ENCODE assay signal across 8 cellular contexts in the genomic region with DNA sequence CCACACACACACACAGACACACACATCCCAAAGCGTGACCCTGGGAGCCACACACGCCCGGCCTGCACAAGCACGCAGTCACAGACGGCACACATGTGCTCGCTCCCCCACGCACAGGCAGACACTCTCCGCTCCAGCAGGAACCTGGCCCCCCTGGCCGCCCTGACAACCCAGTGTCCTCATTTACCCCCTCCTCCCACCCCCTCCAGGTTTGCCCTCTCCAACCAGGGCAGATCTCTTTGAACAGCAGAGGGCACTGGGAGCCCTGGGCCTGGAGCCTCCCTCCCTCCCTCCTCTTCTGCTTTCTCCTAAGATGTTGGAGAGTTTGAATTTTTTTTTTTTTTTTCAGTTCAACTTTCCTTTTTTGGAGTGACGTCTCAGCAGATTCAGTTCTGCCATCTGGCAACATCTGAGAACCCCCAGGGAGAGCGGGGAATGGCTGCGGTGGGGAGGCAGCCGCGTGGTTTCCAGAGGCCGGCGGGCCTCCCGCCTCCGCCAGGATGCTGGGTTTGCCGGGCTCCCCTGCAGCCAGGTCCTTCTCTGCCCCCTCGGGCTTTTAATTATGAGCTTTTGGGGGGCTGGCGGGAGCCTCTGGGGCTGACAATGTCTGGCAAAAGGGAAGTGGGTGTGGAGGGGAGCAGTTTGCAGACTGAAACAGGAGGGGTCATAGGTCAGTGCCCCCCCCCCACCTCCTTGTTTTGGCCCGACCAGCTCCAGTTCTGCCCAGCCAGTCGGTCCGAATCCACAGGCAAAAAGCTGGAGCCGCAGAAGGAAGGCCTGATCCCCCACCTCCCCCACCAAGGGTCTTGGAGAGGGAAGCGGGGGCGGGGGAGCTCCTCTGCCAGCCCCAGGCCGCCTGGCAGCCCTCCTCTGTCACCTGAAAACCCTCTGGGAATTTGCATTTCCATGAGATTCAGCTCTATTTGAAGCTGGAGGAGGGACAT. TPM values are rescaled to one million over a fixed set of nuclear protein-coding genes. Genes with fewer than 3 reads are reported as not detected.
DNase-seq lines count a peak whose midpoint lies in the region; ATAC-seq and TF ChIP-seq lines count a peak whose summit lies in the region.

No MANE protein-coding gene starts in this region.

- 6 to 43% (median 33%) methylated on average over 13 to 28 of the region's 28 CpGs for WGBS in heart left ventricle, 4 donors
- 11 to 19% (median 17%) methylated on average over 28 of the region's 28 CpGs for WGBS in ovary, 3 donors

- no peaks in the 10 kb centered on the region for H3K27me3 Mint-ChIP-seq in CD8-positive, alpha-beta T cell (ENCODE audit: low read depth)
- H3K27me3 Mint-ChIP-seq in activated naive CD8-positive, alpha-beta T cell treated with anti-CD3 and anti-CD28 coated beads, Interleukin-2, amount 50 U/mL, for 24 hours = no peaks in the 10 kb centered on the region

- no peak overlapping the region for H3K4me3 ChIP-seq in CD8-positive, alpha-beta T cell (ENCODE audit: low read depth, low read length)
- H3K4me3 ChIP-seq in heart left ventricle (peak overlapping the region in 7 of 12 donors; percentile 24 to 52 (median 47)), ovary (no peak overlapping the region)

- TF ChIP-seq POLR2A in heart left ventricle (IDR thresholded peaks at IDR 0.05) = no peak
- no peak for TF ChIP-seq POLR2A in ovary (IDR thresholded peaks at IDR 0.05)

- intact Hi-C loops in CD8-positive, alpha-beta T cell (cut with DNase I, micrococcal nuclease) = loop anchor here (5.0 to 10.0 kb wide), 4 partner anchors 199 to 856 kb away; a partner anchor contains a TSS
- intact Hi-C loops in heart left ventricle (cut with DNase I) = loop anchor here (1.0 to 10.0 kb wide), 15 partner anchors 51 to 534 kb away; no protein-coding TSS in a partner anchor
- intact Hi-C loops in ovary (cut with DNase I) = loop anchor here (2.0 to 10.0 kb wide), 12 partner anchors 54 to 214 kb away; no protein-coding TSS in a partner anchor

- no peak overlapping the region for H3K27ac ChIP-seq in CD8-positive, alpha-beta T cell (ENCODE audit: low read depth, low read length)
- peak overlapping the region; percentile 66 to 99 (median 92) for H3K27ac ChIP-seq in heart left ventricle
- peak overlapping the region; percentile 73 to 83 for H3K27ac ChIP-seq in ovary

- CTCF ChIA-PET in CD8-positive, alpha-beta T cell (lab: Charles Lee) = no interaction called here

- no peak overlapping the region for H3K27ac Mint-ChIP-seq in CD8-positive, alpha-beta T cell
- peak overlapping the region; percentile 83 for H3K27ac Mint-ChIP-seq in activated naive CD8-positive, alpha-beta T cell treated with anti-CD3 and anti-CD28 coated beads, Interleukin-2, amount 50 U/mL, for 24 hours

- H3K9me3 Mint-ChIP-seq in CD8-positive, alpha-beta T cell = no peaks in the 10 kb centered on the region
- no peaks in the 10 kb centered on the region for H3K9me3 Mint-ChIP-seq in activated naive CD8-positive, alpha-beta T cell treated with anti-CD3 and anti-CD28 coated beads, Interleukin-2, amount 50 U/mL, for 24 hours

- ATAC-seq in CD8-positive, alpha-beta T cell = no peak
- peak; percentile 8 for ATAC-seq in activated naive CD8-positive, alpha-beta T cell treated with anti-CD3 and anti-CD28 coated beads, Interleukin-2, amount 50 U/mL, for 24 hours
- ATAC-seq in heart left ventricle (peak; percentile 39 to 63 (median 47)), HG02588 (IDR thresholded peaks at IDR 0.05; ENCODE audit: unreplicated experiment) (no peak)

- H3K4me1 ChIP-seq in CD8-positive, alpha-beta T cell (ENCODE audit: insufficient read depth, low read length) = peaks cover 30% of the 10 kb centered on the region
- H3K4me1 ChIP-seq in heart left ventricle (peaks cover 0 to 45% (median 36%) of the 10 kb centered on the region in 12 donors), ovary (ENCODE audit: insufficient read depth) (peaks cover 16% of the 10 kb centered on the region)

- peak overlapping the region; percentile 85 for H3K4me3 Mint-ChIP-seq in CD8-positive, alpha-beta T cell
- peak overlapping the region; percentile 77 for H3K4me3 Mint-ChIP-seq in activated naive CD8-positive, alpha-beta T cell treated with anti-CD3 and anti-CD28 coated beads, Interleukin-2, amount 50 U/mL, for 24 hours

- H3K27me3 ChIP-seq in CD8-positive, alpha-beta T cell (ENCODE audit: insufficient read depth, low read length) = no peaks in the 10 kb centered on the region
- H3K27me3 ChIP-seq in heart left ventricle = no peaks in the 10 kb centered on the region
- H3K27me3 ChIP-seq in ovary = no peaks in the 10 kb centered on the region

- peaks cover 22% of the 10 kb centered on the region for H3K4me1 Mint-ChIP-seq in CD8-positive, alpha-beta T cell (ENCODE audit: low read depth)
- H3K4me1 Mint-ChIP-seq in activated naive CD8-positive, alpha-beta T cell treated with anti-CD3 and anti-CD28 coated beads, Interleukin-2, amount 50 U/mL, for 24 hours = peaks cover 25% of the 10 kb centered on the region

- H3K9me3 ChIP-seq in CD8-positive, alpha-beta T cell (ENCODE audit: low read length) = no peaks in the 10 kb centered on the region
- no peaks in the 10 kb centered on the region for H3K9me3 ChIP-seq in heart left ventricle
- no peaks in the 10 kb centered on the region for H3K9me3 ChIP-seq in ovary

- peak; percentile 11 for TF ChIP-seq EP300 in ovary (IDR thresholded peaks at IDR 0.05)

- no peak for DNase-seq in CD8-positive, alpha-beta T cell
- DNase-seq in GM19240 (ENCODE audit: insufficient read length, low spot score) = peak; percentile 67
- DNase-seq in NCI-H2171 treated with DMSO at 0.1 percent for 48 hours (lab: John Stamatoyannopoulos, UW) = peak; percentile 97
- DNase-seq in activated naive CD8-positive, alpha-beta T cell treated with anti-CD3 and anti-CD28 coated beads, Interleukin-2, amount 50 U/mL, for 24 hours = peak; percentile 54
- DNase-seq in heart left ventricle = peak; percentile 83 to 88 (median 87)
- peak; percentile 82 to 85 (median 84) for DNase-seq in ovary
- DNase-seq in NCI-H345 treated with DMSO at 0.1 percent for 48 hours (lab: John Stamatoyannopoulos, UW; ENCODE audit: unreplicated experiment) = no peak

- no peaks in the 10 kb centered on the region for H3K36me3 ChIP-seq in CD8-positive, alpha-beta T cell (ENCODE audit: insufficient read depth, low read length)
- peaks cover 0 to 2% (median 0%) of the 10 kb centered on the region in 9 donors for H3K36me3 ChIP-seq in heart left ventricle
- H3K36me3 ChIP-seq in ovary = no peaks in the 10 kb centered on the region

- POLR2A ChIA-PET in CD8-positive, alpha-beta T cell (lab: Charles Lee) = no interaction called here

- H3K36me3 Mint-ChIP-seq in CD8-positive, alpha-beta T cell = peaks cover 2% of the 10 kb centered on the region
- no peaks in the 10 kb centered on the region for H3K36me3 Mint-ChIP-seq in activated naive CD8-positive, alpha-beta T cell treated with anti-CD3 and anti-CD28 coated beads, Interleukin-2, amount 50 U/mL, for 24 hours (ENCODE audit: low read depth)

- TF ChIP-seq CTCF in CD8-positive, alpha-beta T cell (IDR thresholded peaks at IDR 0.05) = no peak
- TF ChIP-seq CTCF in heart left ventricle (IDR thresholded peaks at IDR 0.05) (peak in 10 of 12 donors; percentile 15 to 51 (median 36)), ovary (IDR thresholded peaks at IDR 0.05) (no peak)

RNA-seq across cellular contexts. Expression of a gene that starts 1.3 kb away (rescaled TPM):
- total RNA-seq in CD8-positive, alpha-beta T cell = 10 to 100 TPM; 96.5 to 97.8 TPM
- total RNA-seq in heart left ventricle (100 to 1,000 TPM in 8 of 9 donors, 10 to 100 TPM in 1; 66.9 to 184 (median 132) TPM), ovary (100 to 1,000 TPM in 6 of 7 donors, 10 to 100 TPM in 1; 89.5 to 376 (median 270) TPM)
- polyA plus RNA-seq in heart left ventricle (10 to 100 TPM; 62.1 to 67.0 TPM), ovary (100 to 1,000 TPM in 1 of 2 donors, 10 to 100 TPM in 1; 18.2 to 107 TPM)

Comparison
In these comparisons a context has a peak if more than half of its experiments do, and no peak if none do; other contexts are left out.
1. ATAC-seq: peak in activated naive CD8-positive, alpha-beta T cell treated with anti-CD3 and anti-CD28 coated beads, Interleukin-2, amount 50 U/mL, for 24 hours (single experiment) and heart left ventricle (4 of 4); none in CD8-positive, alpha-beta T cell (single experiment) and HG02588 (single experiment).
2. DNase-seq: peak in GM19240 (single experiment), NCI-H2171 treated with DMSO at 0.1 percent for 48 hours (single experiment), activated naive CD8-positive, alpha-beta T cell treated with anti-CD3 and anti-CD28 coated beads, Interleukin-2, amount 50 U/mL, for 24 hours (single experiment), heart left ventricle (5 of 5) and ovary (5 of 5); none in CD8-positive, alpha-beta T cell (0 of 7) and NCI-H345 treated with DMSO at 0.1 percent for 48 hours (single experiment).
3. H3K4me3 ChIP-seq: peak in heart left ventricle (7 of 12); none in CD8-positive, alpha-beta T cell (single experiment) and ovary (single experiment).
4. CTCF ChIP-seq: peak in heart left ventricle (10 of 12); none in CD8-positive, alpha-beta T cell (single experiment) and ovary (0 of 3).